ENCODE assay signal across 8 cellular contexts in genomic region chr16:17590711-17591654, GRCh38.
A peak's percentile ranks its signal among the peaks of the same experiment; 100 is the strongest.
DNase-seq lines count a peak whose midpoint lies in the region; ATAC-seq lines count a peak whose summit lies in the region.

No MANE protein-coding gene starts in this region.

- DNase-seq in EH (ENCODE audit: low read depth) (peak; percentile 66), T1000 (lab: John Stamatoyannopoulos, UW) (peak; percentile 52), cortex of kidney (lab: John Stamatoyannopoulos, UW) (no peak), DMS 273 treated with DMSO at 0.1 percent for 48 hours (lab: John Stamatoyannopoulos, UW) (no peak), SHP77 treated with DMSO at 0.1 percent for 48 hours (lab: John Stamatoyannopoulos, UW) (no peak)
- peak; percentile 26 for DNase-seq in activated effector memory CD4-positive, alpha-beta T cell treated with Interleukin-2 at 50 U/mL for 16 hours
- DNase-seq in stimulated activated CD4-positive, alpha-beta T cell treated with anti-CD3 and anti-CD28 coated beads, Interleukin-12 subunit alpha, Interleukin-12 subunit beta, amount 100 ng/mL, for 48 hours (ENCODE audit: low read depth in 2 of 3, low spot score in 1 of 3): peak; percentile 41 to 47 (median 42)

- ATAC-seq in GM21723 (IDR thresholded peaks at IDR 0.05; ENCODE audit: unreplicated experiment): no peak

Comparison
In these comparisons a context has a peak if more than half of its experiments do, and no peak if none do; other contexts are left out.
1. DNase-seq: peak in EH (single experiment), T1000 (single experiment), activated effector memory CD4-positive, alpha-beta T cell treated with Interleukin-2 at 50 U/mL for 16 hours (single experiment) and stimulated activated CD4-positive, alpha-beta T cell treated with anti-CD3 and anti-CD28 coated beads, Interleukin-12 subunit alpha, Interleukin-12 subunit beta, amount 100 ng/mL, for 48 hours (3 of 3); none in cortex of kidney (single experiment), DMS 273 treated with DMSO at 0.1 percent for 48 hours (single experiment) and SHP77 treated with DMSO at 0.1 percent for 48 hours (single experiment).